ENCODE assay signal across 23 cellular contexts in genomic region chr18:45312727-45313126, GRCh38.
"Had no signal": no experiment of that assay in that cellular context is flagged by ENCODE, and none has a peak within 500 bp of the region (broad histone marks: within the 10 kb centered on the region; RNA-seq: fewer than 3 reads in every experiment).

No MANE protein-coding gene starts in this region.

- H3K4me3 ChIP-seq: esophagus squamous epithelium, gastroesophageal sphincter, heart right ventricle, hepatocyte had no signal

- H3K4me3 Mint-ChIP-seq: activated CD4-positive, alpha-beta memory T cell treated with anti-CD3 and anti-CD28 coated beads, Interleukin-2, amount 10 ng/mL, durations not matched to agents 7 days and 5 days; activated CD4-positive, alpha-beta T cell treated with anti-CD3 and anti-CD28 coated beads, Interleukin-2, amount 10 ng/mL, durations not matched to agents 7 days and 5 days; activated naive CD4-positive, alpha-beta T cell treated with anti-CD3 and anti-CD28 coated beads, Interleukin-2, amount 10 ng/mL, durations not matched to agents 7 days and 5 days; activated naive CD8-positive, alpha-beta T cell treated with anti-CD3 and anti-CD28 coated beads, Interleukin-2, amount 10 ng/mL, durations not matched to agents 7 days and 5 days; activated T-cell treated with anti-CD3 and anti-CD28 coated beads, Interleukin-2, amount 50 U/mL, for 24 hours; activated T-cell treated with anti-CD3 and anti-CD28 coated beads, Interleukin-2, amount 50 U/mL, for 72 hours had no signal

- H3K36me3 ChIP-seq: esophagus squamous epithelium, gastroesophageal sphincter, heart right ventricle had no signal

- H3K27me3 ChIP-seq: esophagus squamous epithelium, gastroesophageal sphincter, heart right ventricle, hepatocyte had no signal

- H3K27me3 Mint-ChIP-seq: activated CD4-positive, alpha-beta memory T cell treated with anti-CD3 and anti-CD28 coated beads, Interleukin-2, amount 10 ng/mL, durations not matched to agents 7 days and 5 days; activated CD4-positive, alpha-beta T cell treated with anti-CD3 and anti-CD28 coated beads, Interleukin-2, amount 10 ng/mL, durations not matched to agents 7 days and 5 days; activated naive CD4-positive, alpha-beta T cell treated with anti-CD3 and anti-CD28 coated beads, Interleukin-2, amount 10 ng/mL, durations not matched to agents 7 days and 5 days; activated naive CD8-positive, alpha-beta T cell treated with anti-CD3 and anti-CD28 coated beads, Interleukin-2, amount 10 ng/mL, durations not matched to agents 7 days and 5 days had no signal

- H3K36me3 Mint-ChIP-seq: activated naive CD4-positive, alpha-beta T cell treated with anti-CD3 and anti-CD28 coated beads, Interleukin-2, amount 10 ng/mL, durations not matched to agents 7 days and 5 days; activated naive CD4-positive, alpha-beta T cell treated with anti-CD3 and anti-CD28 coated beads, Interleukin-2, amount 50 U/mL, for 72 hours; activated naive CD8-positive, alpha-beta T cell treated with anti-CD3 and anti-CD28 coated beads, Interleukin-2, amount 10 ng/mL, durations not matched to agents 7 days and 5 days had no signal

- ATAC-seq: activated naive CD4-positive, alpha-beta T cell treated with anti-CD3 and anti-CD28 coated beads, Interleukin-2, amount 50 U/mL, for 72 hours; activated T-cell treated with anti-CD3 and anti-CD28 coated beads, Interleukin-2, amount 50 U/mL, for 72 hours; gastroesophageal sphincter; heart right ventricle had no signal

- H3K9me3 Mint-ChIP-seq: activated CD4-positive, alpha-beta memory T cell treated with anti-CD3 and anti-CD28 coated beads, Interleukin-2, amount 10 ng/mL, durations not matched to agents 7 days and 5 days; activated CD4-positive, alpha-beta T cell treated with anti-CD3 and anti-CD28 coated beads, Interleukin-2, amount 10 ng/mL, durations not matched to agents 7 days and 5 days; activated naive CD4-positive, alpha-beta T cell treated with anti-CD3 and anti-CD28 coated beads, Interleukin-2, amount 10 ng/mL, durations not matched to agents 7 days and 5 days; activated naive CD8-positive, alpha-beta T cell treated with anti-CD3 and anti-CD28 coated beads, Interleukin-2, amount 10 ng/mL, durations not matched to agents 7 days and 5 days; activated T-cell treated with anti-CD3 and anti-CD28 coated beads, Interleukin-2, amount 50 U/mL, for 24 hours had no signal

- H3K27ac ChIP-seq: epithelial cell of prostate, esophagus squamous epithelium, gastroesophageal sphincter, heart right ventricle, hepatocyte had no signal

- H3K27ac Mint-ChIP-seq: activated CD4-positive, alpha-beta memory T cell treated with anti-CD3 and anti-CD28 coated beads, Interleukin-2, amount 10 ng/mL, durations not matched to agents 7 days and 5 days; activated CD4-positive, alpha-beta T cell treated with anti-CD3 and anti-CD28 coated beads, Interleukin-2, amount 10 ng/mL, durations not matched to agents 7 days and 5 days; activated naive CD4-positive, alpha-beta T cell treated with anti-CD3 and anti-CD28 coated beads, Interleukin-2, amount 10 ng/mL, durations not matched to agents 7 days and 5 days; activated naive CD4-positive, alpha-beta T cell treated with anti-CD3 and anti-CD28 coated beads, Interleukin-2, amount 50 U/mL, for 72 hours; activated naive CD8-positive, alpha-beta T cell treated with anti-CD3 and anti-CD28 coated beads, Interleukin-2, amount 10 ng/mL, durations not matched to agents 7 days and 5 days; activated T-cell treated with anti-CD3 and anti-CD28 coated beads, Interleukin-2, amount 50 U/mL, for 24 hours; activated T-cell treated with anti-CD3 and anti-CD28 coated beads, Interleukin-2, amount 50 U/mL, for 72 hours had no signal

- H3K9me3 ChIP-seq: esophagus squamous epithelium, gastroesophageal sphincter, heart right ventricle had no signal

- DNase-seq: activated CD4-positive, alpha-beta memory T cell treated with anti-CD3 and anti-CD28 coated beads, Interleukin-2, amount 10 ng/mL, durations not matched to agents 7 days and 5 days; activated CD4-positive, alpha-beta T cell treated with anti-CD3 and anti-CD28 coated beads for 1 hour; activated CD4-positive, alpha-beta T cell treated with anti-CD3 and anti-CD28 coated beads for 4 hours; activated CD4-positive, alpha-beta T cell treated with anti-CD3 and anti-CD28 coated beads, Interleukin-2, amount 10 ng/mL, durations not matched to agents 7 days and 5 days; activated CD4-positive, alpha-beta T cell treated with anti-CD3 and anti-CD28 coated beads, Interleukin-2, amount 50 U/mL, for 4 hours; activated CD8-positive, alpha-beta memory T cell treated with anti-CD3 and anti-CD28 coated beads, Interleukin-2, amount 50 U/mL, for 48 hours; activated gamma-delta T cell; activated naive CD4-positive, alpha-beta T cell; activated naive CD4-positive, alpha-beta T cell treated with anti-CD3 and anti-CD28 coated beads, Interleukin-2, amount 10 ng/mL, durations not matched to agents 7 days and 5 days; activated naive CD8-positive, alpha-beta T cell treated with anti-CD3 and anti-CD28 coated beads, Interleukin-2, amount 10 ng/mL, durations not matched to agents 7 days and 5 days; activated T-cell treated with anti-CD3 and anti-CD28 coated beads for 4 hours; activated T-cell treated with anti-CD3 and anti-CD28 coated beads, Interleukin-2, amount 50 U/mL, for 24 hours; activated T-cell treated with anti-CD3 and anti-CD28 coated beads, Interleukin-2, amount 50 U/mL, for 72 hours; caudate nucleus; effector CD8-positive, alpha-beta T cell; esophagus squamous epithelium; foreskin melanocyte; heart right ventricle; T-helper 2 cell had no signal

- H3K4me1 ChIP-seq: esophagus squamous epithelium, gastroesophageal sphincter, heart right ventricle had no signal

- H3K4me1 Mint-ChIP-seq: activated CD4-positive, alpha-beta memory T cell treated with anti-CD3 and anti-CD28 coated beads, Interleukin-2, amount 10 ng/mL, durations not matched to agents 7 days and 5 days; activated CD4-positive, alpha-beta T cell treated with anti-CD3 and anti-CD28 coated beads, Interleukin-2, amount 10 ng/mL, durations not matched to agents 7 days and 5 days; activated naive CD4-positive, alpha-beta T cell treated with anti-CD3 and anti-CD28 coated beads, Interleukin-2, amount 10 ng/mL, durations not matched to agents 7 days and 5 days; activated naive CD8-positive, alpha-beta T cell treated with anti-CD3 and anti-CD28 coated beads, Interleukin-2, amount 10 ng/mL, durations not matched to agents 7 days and 5 days had no signal
